ENCODE assay signal across 16 cellular contexts in genomic region chr2:26363323-26363722, GRCh38. TPM values are rescaled to one million over a fixed set of nuclear protein-coding genes. Genes with fewer than 3 reads are reported as not detected.
DNase-seq lines count a peak whose midpoint lies in the region; ATAC-seq and TF ChIP-seq lines count a peak whose summit lies in the region.
"Had no signal": no experiment of that assay in that cellular context is flagged by ENCODE, and none has a peak within 500 bp of the region (broad histone marks: within the 10 kb centered on the region; RNA-seq: fewer than 3 reads in every experiment).

No MANE protein-coding gene starts in this region.

- no peak overlapping the region for H3K9ac ChIP-seq in IMR-90 (ENCODE audit: low read depth, low read length)
- no peak overlapping the region for H3K9ac ChIP-seq in mammary epithelial cell (ENCODE audit: insufficient read depth, low read length)
- no peak overlapping the region for H3K9ac ChIP-seq in liver (ENCODE audit: low read depth in 1 of 2, low read length in 2 of 2)
- H3K9ac ChIP-seq in neural progenitor cell: no peak overlapping the region

- intact Hi-C loops in IMR-90 (cut with micrococcal nuclease) (no loop called here), mammary epithelial cell (cut with micrococcal nuclease) (no loop called here)

- H3K9me3 Mint-ChIP-seq in neural progenitor cell: no peaks in the 10 kb centered on the region
- H3K9me3 Mint-ChIP-seq: CD8-positive, alpha-beta T cell; neural crest cell had no signal

- no peak overlapping the region for H4K91ac ChIP-seq in IMR-90 (ENCODE audit: insufficient read depth, low read depth, low read length)

- H4K20me1 ChIP-seq in IMR-90 (ENCODE audit: insufficient read depth, low read length) (peaks cover 6% of the 10 kb centered on the region; the same call in 1 of the 2 replicates), mammary epithelial cell (ENCODE audit: insufficient read depth, low read length) (peaks cover 1% of the 10 kb centered on the region), neural progenitor cell (ENCODE audit: low read depth) (peaks cover 13% of the 10 kb centered on the region)

- no peak overlapping the region for H3K4me3 ChIP-seq in IMR-90 (ENCODE audit: insufficient read depth, low read depth, low read length)
- H3K4me3 ChIP-seq in mammary epithelial cell (replicated peaks in 1 of 3; ENCODE audit: insufficient read depth in 1 of 3, low read depth in 2 of 3, low read length in 3 of 3): no peak overlapping the region
- no peak overlapping the region for H3K4me3 ChIP-seq in liver (ENCODE audit: low read depth in 1 of 3, low read length in 3 of 3)
- H3K4me3 ChIP-seq in neural progenitor cell: no peak overlapping the region
- H3K4me3 ChIP-seq: spleen, thyroid gland had no signal

- H3K4me1 ChIP-seq in IMR-90 (ENCODE audit: control insufficient read depth, insufficient read depth, low read length) (no peaks in the 10 kb centered on the region), mammary epithelial cell (ENCODE audit: insufficient read depth, low read length) (peaks cover 8% of the 10 kb centered on the region), liver (ENCODE audit: control insufficient read depth in 4 of 4, insufficient read depth in 4 of 4, low read length in 3 of 4) (peaks cover 0 to 10% (median 3%) of the 10 kb centered on the region in 4 donors), neural progenitor cell (peaks cover 13% of the 10 kb centered on the region)

- WGBS in IMR-90 (ENCODE audit: extremely low coverage in 2 of 2, insufficient read length in 1 of 2), 2 experiments: no CpG with 5 or more reads among the region's 4 CpGs
- 64% methylated on average over 4 of the region's 4 CpGs for WGBS in mammary epithelial cell (ENCODE audit: low coverage, missing lambda C conversion rate)
- WGBS in liver: 60% methylated on average over 4 of the region's 4 CpGs

- no peaks in the 10 kb centered on the region for H3K27me3 ChIP-seq in IMR-90 (ENCODE audit: control insufficient read depth, insufficient read depth, low read length)
- H3K27me3 ChIP-seq in mammary epithelial cell (ENCODE audit: insufficient read depth, low read length): no peaks in the 10 kb centered on the region
- no peaks in the 10 kb centered on the region for H3K27me3 ChIP-seq in liver (ENCODE audit: control insufficient read depth in 4 of 4, insufficient read depth in 4 of 4, low read length in 3 of 4)
- no peaks in the 10 kb centered on the region for H3K27me3 ChIP-seq in neural progenitor cell
- H3K27me3 ChIP-seq: spleen, thyroid gland had no signal

- TF ChIP-seq POLR2A in IMR-90 (IDR thresholded peaks at IDR 0.05; ENCODE audit: low read depth, low read length): no peak

- H3K4me2 ChIP-seq in IMR-90 (ENCODE audit: low read depth, low read length) (no peak overlapping the region), mammary epithelial cell (ENCODE audit: insufficient read depth, low read depth, low read length) (no peak overlapping the region), neural progenitor cell (no peak overlapping the region)

- peak; percentile 62 for DNase-seq in COLO829 (ENCODE audit: low spot score)
- peak; percentile 31 for DNase-seq in IMR-90
- DNase-seq in mammary epithelial cell: peak; percentile 88
- no peak for DNase-seq in NCI-H2171 (lab: John Stamatoyannopoulos, UW)
- DNase-seq in stimulated activated CD4-positive, alpha-beta T cell treated with anti-CD3 and anti-CD28 coated beads, Interleukin-15, amount 100 ng/mL, for 24 hours: no peak
- DNase-seq in neural progenitor cell (ENCODE audit: low spot score): no peak
- DNase-seq: activated CD8-positive, alpha-beta memory T cell treated with anti-CD3 and anti-CD28 coated beads for 24 hours; CD8-positive, alpha-beta T cell; kidney glomerular epithelial cell; spleen; thyroid gland had no signal

- H4K8ac ChIP-seq in IMR-90 (ENCODE audit: low read depth in 2 of 2, low read length in 2 of 2): no peak overlapping the region

- CTCF ChIA-PET in IMR-90 (lab: Yijun Ruan, JAX) (no interaction called here), mammary epithelial cell (lab: Charles Lee; ENCODE audit: low non-redundant PET) (no interaction called here)

- H3K36me3 ChIP-seq in IMR-90 (ENCODE audit: control insufficient read depth, insufficient read depth, low read length) (peaks cover 6% of the 10 kb centered on the region), mammary epithelial cell (ENCODE audit: insufficient read depth, low read length) (peaks cover 16% of the 10 kb centered on the region), liver (ENCODE audit: control insufficient read depth in 4 of 4, insufficient read depth in 3 of 4, low read depth in 1 of 4, low read length in 3 of 4) (peaks cover 2 to 16% (median 14%) of the 10 kb centered on the region in 4 donors), neural progenitor cell (no peaks in the 10 kb centered on the region)

- 0 out of 2 replicates have a peak, but pooled peaks have one; percentile 29 for ATAC-seq in IMR-90 (ENCODE audit: low read depth)
- no peak for ATAC-seq in HG03097 (IDR thresholded peaks at IDR 0.05; ENCODE audit: low FRiP score, unreplicated experiment)
- ATAC-seq: CD8-positive, alpha-beta T cell had no signal

- H3K4me3 Mint-ChIP-seq in neural progenitor cell: no peak overlapping the region
- H3K4me3 Mint-ChIP-seq: CD8-positive, alpha-beta T cell; neural crest cell had no signal

- POLR2A ChIA-PET in IMR-90 (lab: Charles Lee; ENCODE audit: unreplicated experiment): interaction anchor here (0.6 kb wide), 1 partner anchor 13 kb away, joined by 18 read pairs; no protein-coding TSS in a partner anchor

- H2BK15ac ChIP-seq in IMR-90 (ENCODE audit: low read depth, low read length): no peak overlapping the region

- no peak overlapping the region for H3K27ac ChIP-seq in IMR-90 (ENCODE audit: insufficient read depth, low read length)
- no peak overlapping the region for H3K27ac ChIP-seq in mammary epithelial cell (ENCODE audit: insufficient read depth, low read depth, low read length)
- H3K27ac ChIP-seq in liver (ENCODE audit: low read depth in 1 of 2, low read length in 2 of 2): peak overlapping the region in 1 of 2 donors; percentile 14
- no peak overlapping the region for H3K27ac ChIP-seq in neural progenitor cell
- H3K27ac ChIP-seq: spleen, thyroid gland had no signal

- H3K9me1 ChIP-seq in IMR-90 (ENCODE audit: insufficient read depth, low read length): 0 out of 2 replicates have a peak, but pooled peaks cover 3% of the 10 kb centered on the region

- dilution Hi-C loops in IMR-90 (cut with HindIII; ENCODE audit: low sequenced_read_pairs, unreplicated experiment): no loop called here
- dilution Hi-C loops in mammary epithelial cell (cut with HindIII; ENCODE audit: low sequenced_read_pairs): no loop called here

- H4K5ac ChIP-seq in IMR-90 (ENCODE audit: low read depth, low read length): no peak overlapping the region

- H3K56ac ChIP-seq in IMR-90 (ENCODE audit: extremely low read depth, insufficient read depth, low read length): no peak overlapping the region

- TF ChIP-seq RAD21 in IMR-90 (IDR thresholded peaks at IDR 0.05; ENCODE audit: low read length): no peak
- peak in 1 of 2 donors; percentile 22 for TF ChIP-seq RAD21 in liver (IDR thresholded peaks at IDR 0.05)

- H3K4ac ChIP-seq in IMR-90 (ENCODE audit: low read depth, low read length): no peak overlapping the region

- H3K79me2 ChIP-seq in mammary epithelial cell (ENCODE audit: insufficient read depth, low read length) (peaks cover 79% of the 10 kb centered on the region), neural progenitor cell (ENCODE audit: low read depth) (peaks cover 69% of the 10 kb centered on the region)

- peaks cover 2% of the 10 kb centered on the region for H3K36me3 Mint-ChIP-seq in neural progenitor cell

- H2AK9ac ChIP-seq in IMR-90 (replicated peaks; ENCODE audit: low read depth, low read length, poor library complexity): no peak overlapping the region

- TF ChIP-seq CTCF in IMR-90 (conservative IDR thresholded peaks at IDR 0.05; ENCODE audit: low read depth, low read length): no peak
- TF ChIP-seq CTCF in mammary epithelial cell (conservative IDR thresholded peaks at IDR 0.05 in 1 of 2, IDR thresholded peaks at IDR 0.05 in 1 of 2; ENCODE audit: extremely low read depth in 1 of 2, insufficient read depth in 1 of 2, low read depth in 1 of 2, low read length in 2 of 2): no peak
- TF ChIP-seq CTCF in liver (IDR thresholded peaks at IDR 0.05; ENCODE audit: low read depth, low read length, missing input control): no peak
- no peak for TF ChIP-seq CTCF in neural progenitor cell (IDR thresholded peaks at IDR 0.05)

- H2AK5ac ChIP-seq in IMR-90 (ENCODE audit: low read depth, low read length): no peak overlapping the region

- H2AFZ ChIP-seq in IMR-90 (replicated peaks; ENCODE audit: low read length, poor library complexity) (no peak overlapping the region), mammary epithelial cell (ENCODE audit: low read depth, low read length) (no peak overlapping the region), neural progenitor cell (replicated peaks) (no peak overlapping the region)

- no peak overlapping the region for H3K18ac ChIP-seq in IMR-90 (ENCODE audit: low read depth, low read length)

- in situ Hi-C loops in IMR-90 (cut with MboI; ENCODE audit: low sequenced_read_pairs) (no loop called here), mammary epithelial cell (cut with MboI; ENCODE audit: low sequenced_read_pairs in 2 of 2) (no loop called here)

- H3F3A ChIP-seq in neural progenitor cell (ENCODE audit: low read depth): peaks cover 15% of the 10 kb centered on the region

- H3K9me3 ChIP-seq in IMR-90 (ENCODE audit: control insufficient read depth, insufficient read depth, low read length) (no peaks in the 10 kb centered on the region), mammary epithelial cell (replicated peaks; ENCODE audit: insufficient read depth, low read length) (no peaks in the 10 kb centered on the region), liver (ENCODE audit: control insufficient read depth in 4 of 4, low read length in 3 of 4) (no peaks in the 10 kb centered on the region), neural progenitor cell (ENCODE audit: low read depth) (no peaks in the 10 kb centered on the region)
- H3K9me3 ChIP-seq: spleen, thyroid gland had no signal

- H3K27ac Mint-ChIP-seq in neural progenitor cell: no peak overlapping the region
- H3K27ac Mint-ChIP-seq: CD8-positive, alpha-beta T cell had no signal

- no peak overlapping the region for H3K14ac ChIP-seq in IMR-90 (replicated peaks; ENCODE audit: low read depth, low read length)

- H2BK20ac ChIP-seq in IMR-90 (ENCODE audit: low read depth, low read length): no peak overlapping the region

- no peak overlapping the region for H2BK5ac ChIP-seq in IMR-90 (ENCODE audit: low read depth, low read length, poor library complexity, severe bottlenecking)

- H3K23ac ChIP-seq in IMR-90 (ENCODE audit: low read depth, low read length): no peak overlapping the region

- H3K4me1 Mint-ChIP-seq in neural progenitor cell: peaks cover 17% of the 10 kb centered on the region

- H3K27me3 Mint-ChIP-seq in neural progenitor cell (ENCODE audit: insufficient read depth, low read depth): no peaks in the 10 kb centered on the region

- peaks cover 9 to 43% of the 10 kb centered on the region in 2 experiments for H3K79me1 ChIP-seq in IMR-90 (ENCODE audit: low read depth in 1 of 2, low read length in 2 of 2)

- BruUV-seq in IMR-90 (replicated peaks; lab: Mats Ljungman, UMichigan): no TSS peak
- BruUV-seq in mammary epithelial cell (replicated peaks; lab: Mats Ljungman, UMichigan): no TSS peak

- no peak overlapping the region for H2BK120ac ChIP-seq in IMR-90 (ENCODE audit: low read depth, low read length)

RNA-seq across cellular contexts. Expression of gene ADGRF3, which starts 16.7 kb away (rescaled TPM):
- total RNA-seq in IMR-90 (2012; rRNA removed): not detected in 2 replicates
- polyA plus RNA-seq in IMR-90 (2012; rRNA removed): 0.07 and 0.15 TPM in 2 replicates
- polyA plus RNA-seq in IMR-90 (2012; cell fraction: cytosol; rRNA removed): 0.11 TPM in 1 of 2 replicates, not detected in the other
- 0.32 and 1.0 TPM in 2 replicates for polyA plus RNA-seq in IMR-90 (2012; cell fraction: nucleus; rRNA removed; ENCODE audit: low replicate concordance)
- under 1 TPM; 0.17 to 0.45 TPM for total RNA-seq in mammary epithelial cell
- 0.07 TPM for polyA plus RNA-seq in mammary epithelial cell
- not detected for polyA minus RNA-seq in mammary epithelial cell
- total RNA-seq in liver: under 1 TPM; 0.09 to 0.25 TPM
- polyA plus RNA-seq in liver: under 1 TPM; 0.07 to 0.10 TPM
- total RNA-seq in neural progenitor cell (ENCODE audit: low replicate concordance): 0.04 and 0.06 TPM in 2 replicates

RNA-seq across cellular contexts. Expression of gene SELENOI, which starts 17.4 kb away (rescaled TPM):
- total RNA-seq in IMR-90 (2012; rRNA removed): 25.0 and 25.1 TPM in 2 replicates
- 3.6 and 5.1 TPM in 2 replicates for polyA plus RNA-seq in IMR-90 (2012; rRNA removed)
- 4.9 and 5.6 TPM in 2 replicates for polyA plus RNA-seq in IMR-90 (2012; cell fraction: cytosol; rRNA removed)
- 3.5 and 6.7 TPM in 2 replicates for polyA plus RNA-seq in IMR-90 (2012; cell fraction: nucleus; rRNA removed; ENCODE audit: low replicate concordance)
- total RNA-seq in mammary epithelial cell: 10 to 100 TPM; 42.7 to 64.1 TPM
- 16.8 TPM for polyA plus RNA-seq in mammary epithelial cell
- polyA minus RNA-seq in mammary epithelial cell: 96.3 TPM
- total RNA-seq in liver: 10 to 100 TPM; 24.6 to 55.9 TPM
- polyA plus RNA-seq in liver: 10 to 100 TPM in 1 of 2 donors, 1 to 10 TPM in 1; 6.2 to 10.3 TPM
- total RNA-seq in neural progenitor cell (ENCODE audit: low replicate concordance): 32.1 and 51.8 TPM in 2 replicates

RNA-seq across cellular contexts. Expression of gene DRC1, which starts 38.4 kb away (rescaled TPM):
- total RNA-seq in IMR-90 (2012; rRNA removed) (under 0.01 and 0.18 TPM in 2 replicates), mammary epithelial cell (under 1 TPM; 0.33 to 0.38 TPM), liver (under 1 TPM in 1 of 2 donors, not detected in 1; 0.28 TPM), neural progenitor cell (ENCODE audit: low replicate concordance) (0.56 TPM in 1 of 2 replicates, not detected in the other)
- polyA plus RNA-seq in IMR-90 (2012; rRNA removed) (not detected in 2 replicates), mammary epithelial cell (not detected), liver (not detected)
- 0.01 TPM in 1 of 2 replicates, not detected in the other for polyA plus RNA-seq in IMR-90 (2012; cell fraction: cytosol; rRNA removed)
- polyA plus RNA-seq in IMR-90 (2012; cell fraction: nucleus; rRNA removed; ENCODE audit: low replicate concordance): 0.05 TPM in 1 of 2 replicates, not detected in the other
- polyA minus RNA-seq in mammary epithelial cell: not detected
- total RNA-seq: CD8-positive, alpha-beta T cell; dermis microvascular lymphatic vessel endothelial cell; glomerular endothelial cell; thyroid gland had no signal

Comparison
In these comparisons a context has a peak if more than half of its experiments do, and no peak if none do; other contexts are left out.
1. DNase-seq: peak in COLO829 (single experiment), IMR-90 (single experiment) and mammary epithelial cell (single experiment); none in NCI-H2171 (single experiment), stimulated activated CD4-positive, alpha-beta T cell treated with anti-CD3 and anti-CD28 coated beads, Interleukin-15, amount 100 ng/mL, for 24 hours (single experiment) and neural progenitor cell (single experiment).